In the genomic region with DNA sequence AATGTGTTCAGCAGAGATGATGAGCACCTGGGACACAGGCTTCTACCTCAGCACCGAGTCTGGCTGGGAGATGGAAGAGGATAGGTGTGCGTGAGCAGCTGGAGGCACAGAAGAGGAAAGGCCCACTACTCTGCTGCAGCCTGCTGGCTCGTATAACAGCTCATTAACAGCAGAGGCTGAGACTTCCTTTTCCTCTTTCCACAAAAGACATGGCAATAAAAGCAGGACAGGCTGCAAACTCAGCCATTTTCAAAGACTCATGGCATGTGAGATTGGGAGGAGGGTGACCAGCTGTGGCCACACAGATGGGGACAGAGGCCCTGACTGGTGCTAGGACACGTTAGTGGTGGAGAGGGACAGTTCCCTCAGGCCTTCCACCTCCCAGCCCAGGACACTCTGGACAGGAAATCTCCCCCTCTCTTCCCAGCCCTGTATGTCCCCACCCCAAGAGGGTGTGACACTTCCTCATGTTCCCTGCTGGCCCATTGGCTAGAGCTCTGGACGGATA, we compare ENCODE assay signal across 13 cellular contexts.
A peak's percentile ranks its signal among the peaks of the same experiment; 100 is the strongest.
DNase-seq lines count a peak whose midpoint lies in the region; TF ChIP-seq lines count a peak whose summit lies in the region.
"Had no signal": no experiment of that assay in that cellular context is flagged by ENCODE, and none has a peak within 500 bp of the region (broad histone marks: within the 10 kb centered on the region; RNA-seq: fewer than 3 reads in every experiment).

No MANE protein-coding gene starts in this region.

- H3K9me3 Mint-ChIP-seq in endothelial cell (ENCODE audit: unreplicated experiment): no peaks in the 10 kb centered on the region

- H3K27ac ChIP-seq in mesodermal cell (ENCODE audit: low read depth, low read length, severe bottlenecking): peak overlapping the region; percentile 34
- peak overlapping the region; percentile 4 to 21 for H3K27ac ChIP-seq in uterus

- H3K9me3 ChIP-seq in mesodermal cell (ENCODE audit: control insufficient read depth, low read length) (no peaks in the 10 kb centered on the region), uterus (no peaks in the 10 kb centered on the region)

- no peak overlapping the region for H3K4me3 ChIP-seq in mesodermal cell (ENCODE audit: extremely low read depth, insufficient read depth, low read length, poor library complexity, severe bottlenecking)
- no peak overlapping the region for H3K4me3 ChIP-seq in uterus
- H3K4me3 ChIP-seq: skin epidermis had no signal

- H3K27me3 Mint-ChIP-seq in endothelial cell (ENCODE audit: unreplicated experiment): peaks cover 2% of the 10 kb centered on the region

- peaks cover 11% of the 10 kb centered on the region for H3K4me1 Mint-ChIP-seq in endothelial cell (ENCODE audit: unreplicated experiment)

- H3K27ac Mint-ChIP-seq in endothelial cell (ENCODE audit: unreplicated experiment): peak overlapping the region; percentile 67

- intact Hi-C loops in uterus (cut with DNase I; ENCODE audit: low total_unique reads): no loop called here

- no peak for TF ChIP-seq POLR2A in uterus (IDR thresholded peaks at IDR 0.05)

- H3K36me3 Mint-ChIP-seq in endothelial cell (ENCODE audit: low read depth, unreplicated experiment): peaks cover 3% of the 10 kb centered on the region

- WGBS in mesodermal cell (ENCODE audit: insufficient coverage in 2 of 2), 2 experiments: 85 to 88% methylated on average over 2 to 4 of the region's 5 CpGs

- DNase-seq in NCI-H2171 treated with DMSO at 0.1 percent for 48 hours (lab: John Stamatoyannopoulos, UW): peak; percentile 76
- no peak for DNase-seq in NCI-H2171 (lab: John Stamatoyannopoulos, UW)
- DNase-seq in endothelial cell (ENCODE audit: low spot score): peak; percentile 18
- no peak for DNase-seq in uterus
- DNase-seq in LoVo (ENCODE audit: low spot score): no peak
- DNase-seq in activated CD8-positive, alpha-beta memory T cell treated with anti-CD3 and anti-CD28 coated beads for 24 hours: no peak
- no peak for DNase-seq in activated effector memory CD4-positive, alpha-beta T cell treated with anti-CD3 and anti-CD28 coated beads, Interleukin-2, amount 50 U/mL, for 16 hours
- DNase-seq: ACHN; activated CD4-positive, alpha-beta T cell treated with anti-CD3 and anti-CD28 coated beads for 48 hours; activated naive CD4-positive, alpha-beta T cell; NCI-H524 treated with DMSO at 0.1 percent for 48 hours had no signal

- no peak overlapping the region for H3K4me3 Mint-ChIP-seq in endothelial cell (ENCODE audit: unreplicated experiment)

- H3K27me3 ChIP-seq in uterus: no peaks in the 10 kb centered on the region

- no peak for TF ChIP-seq CTCF in endothelial cell (IDR thresholded peaks at IDR 0.05; ENCODE audit: unreplicated experiment)
- no peak for TF ChIP-seq CTCF in uterus (IDR thresholded peaks at IDR 0.05)

- H3K4me1 ChIP-seq in mesodermal cell (ENCODE audit: control insufficient read depth, insufficient read depth, low read length, poor library complexity, severe bottlenecking): no peaks in the 10 kb centered on the region
- H3K4me1 ChIP-seq in uterus: no peaks in the 10 kb centered on the region

- no peaks in the 10 kb centered on the region for H3K36me3 ChIP-seq in mesodermal cell (ENCODE audit: control insufficient read depth, insufficient read depth, low read length)
- no peaks in the 10 kb centered on the region for H3K36me3 ChIP-seq in uterus

Comparison
In these comparisons a context has a peak if more than half of its experiments do, and no peak if none do; other contexts are left out.
1. DNase-seq: peak in NCI-H2171 treated with DMSO at 0.1 percent for 48 hours (single experiment) and endothelial cell (single experiment); none in NCI-H2171 (single experiment), uterus (0 of 2), LoVo (single experiment), activated CD8-positive, alpha-beta memory T cell treated with anti-CD3 and anti-CD28 coated beads for 24 hours (single experiment) and activated effector memory CD4-positive, alpha-beta T cell treated with anti-CD3 and anti-CD28 coated beads, Interleukin-2, amount 50 U/mL, for 16 hours (single experiment).